Comparison of ENCODE assay signal across 1 cellular context in genomic region chr7:25026156-25026555, GRCh38.
TF ChIP-seq lines count a peak whose summit lies in the region.

No MANE protein-coding gene starts in this region.

TF ChIP-seq in IMR-90, 13 proteins besides CTCF, POLR2A, EP300 and RAD21:
- TF ChIP-seq RFX5 (IDR thresholded peaks at IDR 0.05; ENCODE audit: low read depth, low read length) (no peak), MAFK (IDR thresholded peaks at IDR 0.05; ENCODE audit: low read depth, low read length) (no peak), USF2 (IDR thresholded peaks at IDR 0.05; ENCODE audit: low read depth, low read length) (no peak), MXI1 (IDR thresholded peaks at IDR 0.05; ENCODE audit: borderline replicate concordance, low read depth, low read length) (no peak), FOS (IDR thresholded peaks at IDR 0.05; ENCODE audit: low read depth, low read length) (no peak), BHLHE40 (IDR thresholded peaks at IDR 0.05; ENCODE audit: low read depth, low read length) (no peak), CHD1 (IDR thresholded peaks at IDR 0.05; ENCODE audit: low read depth, low read length) (no peak), RCOR1 (IDR thresholded peaks at IDR 0.05; ENCODE audit: insufficient replicate concordance, low read length) (no peak), SMC3 (IDR thresholded peaks at IDR 0.05; ENCODE audit: low read depth, low read length) (no peak), NFE2L2 (IDR thresholded peaks at IDR 0.05; ENCODE audit: low read depth, low read length) (no peak), MAZ (IDR thresholded peaks at IDR 0.05; ENCODE audit: borderline replicate concordance, low read depth, low read length) (no peak), CEBPB (IDR thresholded peaks at IDR 0.05; ENCODE audit: low read depth, low read length) (no peak), ELK1 (IDR thresholded peaks at IDR 0.05; ENCODE audit: borderline replicate concordance, low read depth, low read length) (no peak)
TF ChIP-seq in IMR-90: peak in this region for 0.
